Comparison of ENCODE assay signal across 26 cellular contexts in genomic region chr17:37838276-37838675, GRCh38.
"Had no signal": no experiment of that assay in that cellular context is flagged by ENCODE, and none has a peak within 500 bp of the region (broad histone marks: within the 10 kb centered on the region; RNA-seq: fewer than 3 reads in every experiment).

No MANE protein-coding gene starts in this region.

- H3K27ac ChIP-seq: left ventricle myocardium inferior, ovary, right atrium auricular region, right lobe of liver, transverse colon, upper lobe of left lung, vagina had no signal

- FAIRE-seq: islet of Langerhans, kidney had no signal

- H3K27me3 ChIP-seq: ovary, right atrium auricular region, right lobe of liver, upper lobe of left lung, vagina had no signal

- H3K4me2 ChIP-seq: smooth muscle cell had no signal

- H3K9me3 ChIP-seq: left ventricle myocardium inferior, mucosa of descending colon, ovary, right atrium auricular region, right lobe of liver, transverse colon, upper lobe of left lung, vagina had no signal

- H3K4me1 ChIP-seq: left ventricle myocardium inferior, right atrium auricular region, right lobe of liver, transverse colon, upper lobe of left lung, vagina had no signal

- H3K36me3 ChIP-seq: left ventricle myocardium inferior, ovary, right atrium auricular region, right lobe of liver, transverse colon, upper lobe of left lung, vagina had no signal

- ATAC-seq: left colon; mucosa of descending colon; naive thymus-derived CD4-positive, alpha-beta T cell; natural killer cell treated with Interleukin-12 subunit alpha and Interleukin-12 subunit beta and Interleukin-15 and Interleukin-18, amount 100 ng/mL, for 72 hours; stimulated activated memory B cell treated with anti-CD40 and anti-IgM and Interleukin-4, amounts not matched to agents 10 μg/mL and 1 μg/mL and 100 μg/mL, for 72 hours; stimulated activated naive CD8-positive, alpha-beta T cell treated with anti-CD3 and anti-CD28 coated beads, Interleukin-15, amount 100 ng/mL, for 72 hours had no signal

- DNase-seq: hippocampal formation; immature natural killer cell; kidney; left colon; left ventricle myocardium inferior; midbrain; mucosa of descending colon; naive thymus-derived CD4-positive, alpha-beta T cell; ovary; right lobe of liver; stimulated activated CD4-positive, alpha-beta T cell treated with anti-CD3 and anti-CD28 coated beads, Interleukin-1b, Interleukin-23, amount 100 ng/mL, for 48 hours; stimulated activated CD4-positive, alpha-beta T cell treated with anti-CD3 and anti-CD28 coated beads, Interleukin-2, amount 100 ng/mL, for 48 hours; stimulated activated CD4-positive, alpha-beta T cell treated with anti-CD3 and anti-CD28 coated beads, Interleukin-4, amount 100 ng/mL, for 4 hours; stimulated activated CD8-positive, alpha-beta memory T cell treated with anti-CD3 and anti-CD28 coated beads, Interleukin-4, amount 100 ng/mL, for 48 hours; stimulated activated naive CD4-positive, alpha-beta T cell treated with Interleukin-2 at 50 U/mL for 16 hours; stimulated activated naive CD8-positive, alpha-beta T cell treated with anti-CD3 and anti-CD28 coated beads, Interleukin-15, amount 100 ng/mL, for 72 hours; substantia nigra; transverse colon; upper lobe of left lung had no signal

- H3K4me3 ChIP-seq: left ventricle myocardium inferior, lung, mucosa of descending colon, ovary, right atrium auricular region, right lobe of liver, smooth muscle cell, transverse colon, upper lobe of left lung, vagina had no signal
